Comparison of ENCODE assay signal across 9 cellular contexts in the genomic region with DNA sequence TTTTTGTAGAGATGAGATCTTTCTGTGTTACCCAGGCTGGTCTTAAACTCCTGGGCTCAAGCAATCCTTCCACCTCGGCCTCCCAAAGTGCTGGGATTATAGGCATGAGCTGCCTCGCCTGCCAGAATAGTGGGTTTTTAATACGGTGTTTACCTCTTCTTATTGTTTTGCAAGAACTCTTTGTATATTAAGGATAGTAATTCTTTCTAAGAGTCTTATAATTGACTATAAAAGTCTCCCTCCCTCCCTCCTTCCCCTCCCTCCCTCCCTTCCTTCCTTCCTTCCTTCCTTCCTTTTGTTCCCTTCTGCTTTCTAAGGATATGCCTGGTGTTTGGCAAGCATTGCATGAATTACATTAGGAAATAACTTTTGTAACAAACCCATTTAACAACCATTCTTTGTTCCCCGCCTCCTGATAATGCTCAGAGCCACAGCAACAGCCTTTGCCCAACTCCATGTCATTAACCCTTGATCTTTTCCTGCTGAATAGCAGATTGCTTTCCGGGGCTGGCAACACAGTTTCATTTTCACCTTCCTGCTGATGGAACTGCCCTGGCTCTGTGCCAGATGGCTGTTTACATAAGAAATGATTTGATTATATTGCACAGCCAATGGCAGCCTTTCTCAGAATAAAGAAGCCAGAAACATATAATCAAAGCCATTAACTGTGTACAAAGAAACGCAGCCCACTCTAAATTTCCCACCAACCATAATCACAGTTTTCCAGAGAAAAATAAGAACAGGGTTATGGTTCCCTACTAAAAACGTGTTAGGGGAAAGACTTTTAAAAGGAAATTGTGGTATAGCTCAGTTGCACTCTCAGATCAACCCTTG.
DNase-seq lines count a peak whose midpoint lies in the region; ATAC-seq and TF ChIP-seq lines count a peak whose summit lies in the region.
"Had no signal": no experiment of that assay in that cellular context is flagged by ENCODE, and none has a peak within 500 bp of the region (broad histone marks: within the 10 kb centered on the region; RNA-seq: fewer than 3 reads in every experiment).

No MANE protein-coding gene starts in this region.

- no peak overlapping the region for H3K4me3 ChIP-seq in heart right ventricle

- intact Hi-C loops in heart right ventricle (cut with DNase I): no loop called here

- H3K9me3 Mint-ChIP-seq in WTC11 (peaks cover 4% of the 10 kb centered on the region; the same call in 1 of the 2 replicates), type B pancreatic cell (peaks cover 11% of the 10 kb centered on the region)
- H3K9me3 Mint-ChIP-seq: central memory CD8-positive, alpha-beta T cell had no signal

- peak overlapping the region in 1 of 10 donors; percentile 1 for H3K27ac ChIP-seq in heart right ventricle

- peaks cover 0 to 5% (median 0%) of the 10 kb centered on the region in 11 donors for H3K9me3 ChIP-seq in heart right ventricle

- no peaks in the 10 kb centered on the region for H3K27me3 ChIP-seq in heart right ventricle

- CTCF ChIA-PET in WTC11 (lab: Charles Lee): no interaction called here

- POLR2A ChIA-PET in WTC11 (lab: Charles Lee): no interaction called here

- peaks cover 0 to 17% (median 2%) of the 10 kb centered on the region in 9 donors for H3K4me1 ChIP-seq in heart right ventricle

- H3K4me3 Mint-ChIP-seq in WTC11 (no peak overlapping the region), type B pancreatic cell (peak overlapping the region; percentile 55)
- H3K4me3 Mint-ChIP-seq: central memory CD8-positive, alpha-beta T cell had no signal

- WGBS in heart right ventricle, 2 donors: 47 to 59% methylated on average over 7 of the region's 7 CpGs

- no peak for ATAC-seq in WTC11
- ATAC-seq in heart right ventricle: peak in 3 of 8 donors; percentile 33 to 60 (median 45)
- no peak for ATAC-seq in GM21367 (IDR thresholded peaks at IDR 0.05; ENCODE audit: unreplicated experiment)
- no peak for ATAC-seq in HG03378 (IDR thresholded peaks at IDR 0.05; ENCODE audit: unreplicated experiment)

- H3K27me3 Mint-ChIP-seq in WTC11 (ENCODE audit: low read depth) (no peaks in the 10 kb centered on the region), type B pancreatic cell (no peaks in the 10 kb centered on the region)

- peaks cover 3% of the 10 kb centered on the region; the same call in 1 of the 2 replicates for H3K4me1 Mint-ChIP-seq in WTC11
- H3K4me1 Mint-ChIP-seq in type B pancreatic cell (ENCODE audit: unreplicated experiment): peaks cover 26% of the 10 kb centered on the region

- peak; percentile 61 for DNase-seq in EL
- peak; percentile 94 for DNase-seq in NCI-H2081 treated with DMSO at 0.1 percent for 48 hours (lab: John Stamatoyannopoulos, UW)
- DNase-seq in WTC11 (ENCODE audit: low spot score): no peak
- peak; percentile 37 to 48 for DNase-seq in heart right ventricle
- DNase-seq in type B pancreatic cell (ENCODE audit: extremely low spot score, unreplicated experiment): no peak
- no peak for DNase-seq in iPS-NIHi7 (ENCODE audit: extremely low spot score)

- no peaks in the 10 kb centered on the region for H3K36me3 ChIP-seq in heart right ventricle

- TF ChIP-seq CTCF in WTC11 (IDR thresholded peaks at IDR 0.05) (no peak), heart right ventricle (IDR thresholded peaks at IDR 0.05) (no peak), type B pancreatic cell (conservative IDR thresholded peaks at IDR 0.05) (no peak)

- H3K36me3 Mint-ChIP-seq in WTC11: no peaks in the 10 kb centered on the region
- H3K36me3 Mint-ChIP-seq in type B pancreatic cell: no peaks in the 10 kb centered on the region

- H3K27ac Mint-ChIP-seq in WTC11: no peak overlapping the region
- peak overlapping the region; percentile 74 for H3K27ac Mint-ChIP-seq in type B pancreatic cell

TF ChIP-seq in WTC11, 78 proteins besides CTCF, POLR2A, EP300 and RAD21:
- TF ChIP-seq MXD4 (CRISPR knock-in tag; IDR thresholded peaks at IDR 0.05; ENCODE audit: borderline replicate concordance) (no peak), GABPB1 (CRISPR knock-in tag; IDR thresholded peaks at IDR 0.05) (peak; percentile 84; the same call in 1 of the 2 replicates)

Comparison
In these comparisons a context has a peak if more than half of its experiments do, and no peak if none do; other contexts are left out.
1. DNase-seq: peak in EL (single experiment), NCI-H2081 treated with DMSO at 0.1 percent for 48 hours (single experiment) and heart right ventricle (2 of 2); none in WTC11 (single experiment), type B pancreatic cell (single experiment) and iPS-NIHi7 (single experiment).